21 cellular contexts compared by ENCODE assay signal in the genomic region with DNA sequence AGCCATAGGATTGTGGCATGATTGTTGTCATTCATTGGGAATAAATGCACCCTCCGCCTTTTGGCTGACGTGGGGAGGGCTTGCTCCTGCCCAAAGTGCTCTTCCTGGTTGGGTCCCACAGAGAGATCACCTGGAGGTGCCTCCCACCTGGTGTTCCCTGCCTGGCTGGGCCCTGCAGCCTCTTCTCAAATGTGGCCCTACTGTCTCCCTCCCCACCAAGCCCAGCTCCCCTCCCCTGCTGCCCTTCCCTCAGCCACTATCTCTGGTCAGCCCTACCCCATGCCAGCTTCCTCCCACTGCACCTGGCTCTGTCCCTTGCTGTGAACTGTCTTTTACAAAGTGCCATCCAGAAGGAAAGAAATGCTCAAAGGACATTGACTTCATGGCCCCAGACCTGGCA.
DNase-seq lines count a peak whose midpoint lies in the region; ATAC-seq, FAIRE-seq and TF ChIP-seq lines count a peak whose summit lies in the region.
"Had no signal": no experiment of that assay in that cellular context is flagged by ENCODE, and none has a peak within 500 bp of the region (broad histone marks: within the 10 kb centered on the region; RNA-seq: fewer than 3 reads in every experiment).

No MANE protein-coding gene starts in this region.

- peaks cover 70% of the 10 kb centered on the region for H3K4me1 Mint-ChIP-seq in HFFc6 (ENCODE audit: low read depth)
- H3K4me1 Mint-ChIP-seq: IgD-negative memory B cell had no signal

- no peak overlapping the region for H4K91ac ChIP-seq in H1 (replicated peaks; ENCODE audit: insufficient read length, low read length)

- H3K18ac ChIP-seq in H1 (ENCODE audit: extremely low read depth, low read length) = no peak overlapping the region
- no peak overlapping the region for H3K18ac ChIP-seq in mesendoderm (ENCODE audit: low read length)

- POLR2A ChIA-PET in H1 (lab: Charles Lee; ENCODE audit: partially characterized antibody) = no interaction called here

- H3K36me3 ChIP-seq in BLaER1 = no peaks in the 10 kb centered on the region
- peaks cover 0 to 2% (median 0%) of the 10 kb centered on the region in 4 experiments; a peak in 1 of 8 replicates for H3K36me3 ChIP-seq in H1 (ENCODE audit: control insufficient read depth in 2 of 4, insufficient read depth in 4 of 4, low read length in 3 of 4)
- H3K36me3 ChIP-seq in mesendoderm (ENCODE audit: control insufficient read depth, insufficient read depth, low read length) = no peaks in the 10 kb centered on the region
- no peaks in the 10 kb centered on the region for H3K36me3 ChIP-seq in upper lobe of right lung
- H3K36me3 ChIP-seq: BE2C, HAP-1 had no signal

- no peaks in the 10 kb centered on the region for H3K23me2 ChIP-seq in H1 (ENCODE audit: low read depth, low read length)

- H3K14ac ChIP-seq in H1 (ENCODE audit: insufficient read length) = no peak overlapping the region

- H2AFZ ChIP-seq in H1 (ENCODE audit: low read length) = no peak overlapping the region

- H3K9me3 ChIP-seq in BLaER1 (no peaks in the 10 kb centered on the region), H1 (ENCODE audit: insufficient read depth in 2 of 2, low read depth in 1 of 2, low read length in 1 of 2) (no peaks in the 10 kb centered on the region), upper lobe of right lung (no peaks in the 10 kb centered on the region)
- H3K9me3 ChIP-seq: BE2C, HAP-1 had no signal

- no peak overlapping the region for H4K5ac ChIP-seq in H1 (ENCODE audit: insufficient read length, low read depth, low read length)
- H4K5ac ChIP-seq in mesendoderm (ENCODE audit: low read length) = no peak overlapping the region

- CTCF ChIA-PET in H1 (lab: Charles Lee; ENCODE audit: partially characterized antibody) = interaction anchor here (0.9 to 2.7 kb wide), 3 partner anchors 9 to 213 kb away, joined by 3 to 6 read pairs (median 3); no protein-coding TSS in a partner anchor

- H3K36me3 Mint-ChIP-seq in HFFc6 (ENCODE audit: low read depth) = peaks cover 28% of the 10 kb centered on the region

- H3K9ac ChIP-seq in BLaER1 (no peak overlapping the region), H1 (replicated peaks in 1 of 4; ENCODE audit: extremely low read depth in 1 of 4, low read depth in 3 of 4, low read length in 3 of 4) (no peak overlapping the region), mesendoderm (ENCODE audit: low read length) (no peak overlapping the region)

- H3K4me3 Mint-ChIP-seq in HFFc6 = no peak overlapping the region
- H3K4me3 Mint-ChIP-seq: CD4-positive, alpha-beta T cell; IgD-negative memory B cell had no signal

- H4K20me1 ChIP-seq in BLaER1 = no peaks in the 10 kb centered on the region
- peaks cover 23 to 28% of the 10 kb centered on the region in 2 experiments for H4K20me1 ChIP-seq in H1 (replicated peaks in 1 of 2; ENCODE audit: control insufficient read depth in 1 of 2, insufficient read depth in 2 of 2, low read length in 2 of 2)

- no peak for TF ChIP-seq CTCF in HFFc6 (IDR thresholded peaks at IDR 0.05)
- no peak for TF ChIP-seq CTCF in H1 (IDR thresholded peaks at IDR 0.05; ENCODE audit: control extremely low read depth in 1 of 3, insufficient read depth in 1 of 3, low read depth in 1 of 3, low read length in 3 of 3)
- TF ChIP-seq CTCF in upper lobe of right lung (IDR thresholded peaks at IDR 0.05) = no peak

- TF ChIP-seq RAD21 in H1 (IDR thresholded peaks at IDR 0.05 in 1 of 2, conservative IDR thresholded peaks at IDR 0.05 in 1 of 2; ENCODE audit: low read depth in 2 of 2, low read length in 2 of 2) = no peak

- no peaks in the 10 kb centered on the region for H3K9me3 Mint-ChIP-seq in HFFc6
- H3K9me3 Mint-ChIP-seq: CD4-positive, alpha-beta T cell; IgD-negative memory B cell had no signal

- H4K8ac ChIP-seq in H1 (ENCODE audit: extremely low read depth, insufficient read depth, low read length) = no peak overlapping the region
- no peak overlapping the region for H4K8ac ChIP-seq in mesendoderm (ENCODE audit: low read depth, low read length)

- H2BK15ac ChIP-seq in H1 (ENCODE audit: low read length) (no peak overlapping the region), mesendoderm (replicated peaks; ENCODE audit: low read depth) (no peak overlapping the region)

- WGBS in H1 (ENCODE audit: extremely low coverage in 1 of 2, insufficient coverage in 1 of 2, insufficient read length in 1 of 2, insufficient replicate concordance in 2 of 2, low coverage in 1 of 2, low lambda C conversion rate in 2 of 2, missing lambda C conversion rate in 1 of 2), 2 experiments = 95% methylated on average over 2 of the region's 2 CpGs; no CpG with 5 or more reads in 1 of the 2 experiments
- no CpG with 5 or more reads among the region's 2 CpGs for WGBS in mesendoderm (ENCODE audit: extremely low coverage, insufficient coverage, low lambda C conversion rate)

- peaks cover 21% of the 10 kb centered on the region for H3K79me1 ChIP-seq in H1 (ENCODE audit: low read depth, low read length)
- H3K79me1 ChIP-seq in mesendoderm (ENCODE audit: low read length) = peaks cover 7% of the 10 kb centered on the region

- H3K4me2 ChIP-seq in BLaER1 (peak overlapping the region; percentile 30; the same call in 1 of the 2 replicates), H1 (ENCODE audit: insufficient read depth in 1 of 2, low read depth in 2 of 2, low read length in 2 of 2) (no peak overlapping the region), mesendoderm (ENCODE audit: low read length) (no peak overlapping the region)

- H2BK120ac ChIP-seq in H1 (replicated peaks; ENCODE audit: low read depth, low read length) = no peak overlapping the region
- no peak overlapping the region for H2BK120ac ChIP-seq in mesendoderm (ENCODE audit: low read depth, low read length)

- peaks cover 54% of the 10 kb centered on the region for H3K4me1 ChIP-seq in BLaER1
- H3K4me1 ChIP-seq in H1 (replicated peaks in 1 of 4; ENCODE audit: control insufficient read depth in 3 of 4, insufficient read depth in 4 of 4, low read length in 3 of 4) = peaks cover 0 to 10% (median 5%) of the 10 kb centered on the region in 4 experiments; a peak in 6 of 7 replicates
- H3K4me1 ChIP-seq in mesendoderm (ENCODE audit: control insufficient read depth, low read depth, low read length) = no peaks in the 10 kb centered on the region
- peaks cover 8% of the 10 kb centered on the region for H3K4me1 ChIP-seq in upper lobe of right lung

- FAIRE-seq in H1 (lab: Jason Lieb, UNC) = no peak
- FAIRE-seq: GM12892, GM18507, HepG2 had no signal

- TF ChIP-seq POLR2A in H1 (IDR thresholded peaks at IDR 0.05; ENCODE audit: control extremely low read depth in 1 of 2, low read depth in 2 of 2, low read length in 2 of 2) = no peak

- H3K56ac ChIP-seq in H1 (replicated peaks; ENCODE audit: insufficient read length, low read depth, low read length) (no peak overlapping the region), mesendoderm (ENCODE audit: low read length) (no peak overlapping the region)

- intact Hi-C loops in upper lobe of right lung (cut with DNase I) = no loop called here

- H3K27me3 ChIP-seq in BLaER1 = no peaks in the 10 kb centered on the region
- no peaks in the 10 kb centered on the region for H3K27me3 ChIP-seq in H1 (replicated peaks in 1 of 4; ENCODE audit: control insufficient read depth in 3 of 4, extremely low read depth in 1 of 4, insufficient read depth in 3 of 4, low read length in 3 of 4)
- no peaks in the 10 kb centered on the region for H3K27me3 ChIP-seq in mesendoderm (ENCODE audit: insufficient read depth, low read length, poor library complexity)
- H3K27me3 ChIP-seq in upper lobe of right lung = no peaks in the 10 kb centered on the region
- H3K27me3 ChIP-seq: BE2C had no signal

- H3K4me3 ChIP-seq in BLaER1 (no peak overlapping the region), H1 (ENCODE audit: extremely low read depth in 1 of 4, insufficient read depth in 2 of 4, low read depth in 3 of 4, low read length in 4 of 4) (no peak overlapping the region), mesendoderm (ENCODE audit: low read length) (no peak overlapping the region), upper lobe of right lung (no peak overlapping the region)
- H3K4me3 ChIP-seq: HAP-1 had no signal

- H3K23ac ChIP-seq in H1 (ENCODE audit: insufficient read length) (no peak overlapping the region), mesendoderm (ENCODE audit: low read length) (peak overlapping the region; percentile 89)

- H3K79me2 ChIP-seq in H1 (ENCODE audit: control insufficient read depth in 1 of 2, insufficient read depth in 2 of 2, low read length in 2 of 2) (peaks cover 0 to under 1% of the 10 kb centered on the region in 2 experiments; a peak in 1 of 4 replicates), mesendoderm (ENCODE audit: control insufficient read depth, insufficient read depth, low read length) (no peaks in the 10 kb centered on the region)

- no peak overlapping the region for H2BK12ac ChIP-seq in H1 (ENCODE audit: low read depth, low read length)

- no peak overlapping the region for H2BK5ac ChIP-seq in H1 (ENCODE audit: low read depth, low read length)
- H2BK5ac ChIP-seq in mesendoderm (ENCODE audit: low read length) = no peak overlapping the region

- peak overlapping the region; percentile 18; the same call in 1 of the 2 replicates for H3K27ac ChIP-seq in BLaER1
- H3K27ac ChIP-seq in H1 (ENCODE audit: low read depth, low read length) = no peak overlapping the region
- no peak overlapping the region for H3K27ac ChIP-seq in mesendoderm (ENCODE audit: low read depth, low read length)
- H3K27ac ChIP-seq in upper lobe of right lung = no peak overlapping the region
- H3K27ac ChIP-seq: C4-2B had no signal

- ATAC-seq in HG02610 (IDR thresholded peaks at IDR 0.05; ENCODE audit: unreplicated experiment) (no peak), upper lobe of right lung (no peak)

- peaks cover 21% of the 10 kb centered on the region for H3K27me3 Mint-ChIP-seq in HFFc6 (ENCODE audit: insufficient read depth)
- H3K27me3 Mint-ChIP-seq: CD4-positive, alpha-beta T cell had no signal

- TF ChIP-seq EP300 in H1 (IDR thresholded peaks at IDR 0.05; ENCODE audit: borderline replicate concordance in 1 of 2, low read depth in 2 of 2, low read length in 2 of 2) = no peak

- no peak for DNase-seq in HFFc6
- no peak for DNase-seq in H1 (ENCODE audit: low read depth in 1 of 2, low spot score in 2 of 2)
- no peak for DNase-seq in mesendoderm
- no peak for DNase-seq in upper lobe of right lung
- DNase-seq in COLO668 (lab: John Stamatoyannopoulos, UW; ENCODE audit: unreplicated experiment) = no peak
- DNase-seq: ACHN; BE2C; CD4-positive, alpha-beta T cell; DMS153; DMS79; GDM1; GOT3; KBM-7 had no signal

- H2AK5ac ChIP-seq in H1 (ENCODE audit: low read depth, low read length) = peak overlapping the region; percentile 24; the same call in 1 of the 2 replicates
- H2AK5ac ChIP-seq in mesendoderm (ENCODE audit: low read length) = no peak overlapping the region

- no peak overlapping the region for H2BK20ac ChIP-seq in H1 (ENCODE audit: low read length)

- H3K4ac ChIP-seq in H1 (replicated peaks; ENCODE audit: insufficient read length, low read depth, low read length) (no peak overlapping the region), mesendoderm (ENCODE audit: low read depth, low read length) (no peak overlapping the region)

- H3K27ac Mint-ChIP-seq in HFFc6 = peak overlapping the region; percentile 72
- H3K27ac Mint-ChIP-seq: CD4-positive, alpha-beta T cell; IgD-negative memory B cell had no signal

TF ChIP-seq in H1, 55 proteins besides CTCF, POLR2A, EP300 and RAD21 (continues in another document):
- TF ChIP-seq SP2 (IDR thresholded peaks at IDR 0.05; ENCODE audit: low read length) (no peak), RNF2 (IDR thresholded peaks at IDR 0.05; ENCODE audit: borderline replicate concordance, low read depth, low read length, missing control alignments, poor library complexity, severe bottlenecking) (no peak)
